Comparison of ENCODE assay signal across 8 cellular contexts in genomic region chr22:19431641-19432091, GRCh38. TPM values are rescaled to one million over a fixed set of nuclear protein-coding genes. Genes with fewer than 3 reads are reported as not detected.
A peak's percentile ranks its signal among the peaks of the same experiment; 100 is the strongest.
DNase-seq lines count a peak whose midpoint lies in the region; ATAC-seq, FAIRE-seq and TF ChIP-seq lines count a peak whose summit lies in the region.

A gene with protein sequence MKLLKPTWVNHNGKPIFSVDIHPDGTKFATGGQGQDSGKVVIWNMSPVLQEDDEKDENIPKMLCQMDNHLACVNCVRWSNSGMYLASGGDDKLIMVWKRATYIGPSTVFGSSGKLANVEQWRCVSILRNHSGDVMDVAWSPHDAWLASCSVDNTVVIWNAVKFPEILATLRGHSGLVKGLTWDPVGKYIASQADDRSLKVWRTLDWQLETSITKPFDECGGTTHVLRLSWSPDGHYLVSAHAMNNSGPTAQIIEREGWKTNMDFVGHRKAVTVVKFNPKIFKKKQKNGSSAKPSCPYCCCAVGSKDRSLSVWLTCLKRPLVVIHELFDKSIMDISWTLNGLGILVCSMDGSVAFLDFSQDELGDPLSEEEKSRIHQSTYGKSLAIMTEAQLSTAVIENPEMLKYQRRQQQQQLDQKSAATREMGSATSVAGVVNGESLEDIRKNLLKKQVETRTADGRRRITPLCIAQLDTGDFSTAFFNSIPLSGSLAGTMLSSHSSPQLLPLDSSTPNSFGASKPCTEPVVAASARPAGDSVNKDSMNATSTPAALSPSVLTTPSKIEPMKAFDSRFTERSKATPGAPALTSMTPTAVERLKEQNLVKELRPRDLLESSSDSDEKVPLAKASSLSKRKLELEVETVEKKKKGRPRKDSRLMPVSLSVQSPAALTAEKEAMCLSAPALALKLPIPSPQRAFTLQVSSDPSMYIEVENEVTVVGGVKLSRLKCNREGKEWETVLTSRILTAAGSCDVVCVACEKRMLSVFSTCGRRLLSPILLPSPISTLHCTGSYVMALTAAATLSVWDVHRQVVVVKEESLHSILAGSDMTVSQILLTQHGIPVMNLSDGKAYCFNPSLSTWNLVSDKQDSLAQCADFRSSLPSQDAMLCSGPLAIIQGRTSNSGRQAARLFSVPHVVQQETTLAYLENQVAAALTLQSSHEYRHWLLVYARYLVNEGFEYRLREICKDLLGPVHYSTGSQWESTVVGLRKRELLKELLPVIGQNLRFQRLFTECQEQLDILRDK (minus strand): TSS chr22:19431733. CDS start chr22:19431476, 257 bp downstream.

- intact Hi-C loops in cardiac septum (cut with DNase I), result loop anchor here (2.0 to 10.0 kb wide), 4 partner anchors 15 to 307 kb away; partner anchors contain the start of genes C22orf39, CDC45, CLTCL1 and DGCR2
- intact Hi-C loops in posterior cingulate gyrus (cut with DNase I), result loop anchor here (1.0 to 5.0 kb wide), 4 partner anchors 16 to 252 kb away; partner anchors contain the start of genes C22orf39, CDC45, CLTCL1 and UFD1

- peaks cover 13% of the 10 kb centered on the region for H3K36me3 Mint-ChIP-seq in activated naive CD8-positive, alpha-beta T cell treated with anti-CD3 and anti-CD28 coated beads, Interleukin-2, amount 10 ng/mL, durations not matched to agents 7 days and 5 days

- H3K9me2 ChIP-seq in Loucy (replicated peaks; ENCODE audit: low read depth, low read length), result no peaks in the 10 kb centered on the region

- H3K4me1 Mint-ChIP-seq in activated naive CD8-positive, alpha-beta T cell treated with anti-CD3 and anti-CD28 coated beads, Interleukin-2, amount 10 ng/mL, durations not matched to agents 7 days and 5 days, result peaks cover 28% of the 10 kb centered on the region

- FAIRE-seq in H54 (lab: Jason Lieb, UNC), result no peak

- no peak for TF ChIP-seq EP300 in upper lobe of left lung (IDR thresholded peaks at IDR 0.05)

- H3K36me3 ChIP-seq in GM06990 (ENCODE audit: control insufficient read depth, insufficient read depth, low read length), result peaks cover 2% of the 10 kb centered on the region
- peaks cover 12% of the 10 kb centered on the region; the same call in 1 of the 2 replicates for H3K36me3 ChIP-seq in Loucy (ENCODE audit: insufficient read depth, low read length)
- peaks cover 4 to 23% (median 12%) of the 10 kb centered on the region in 4 donors for H3K36me3 ChIP-seq in upper lobe of left lung

- no peak for TF ChIP-seq CTCF in GM06990 (IDR thresholded peaks at IDR 0.05; ENCODE audit: insufficient read depth, low read length, poor library complexity, severe bottlenecking)
- no peak for TF ChIP-seq CTCF in Loucy (conservative IDR thresholded peaks at IDR 0.05; ENCODE audit: low read length)
- TF ChIP-seq CTCF in upper lobe of left lung (IDR thresholded peaks at IDR 0.05), result no peak

- H3K27me3 ChIP-seq in GM06990 (replicated peaks; ENCODE audit: control insufficient read depth, insufficient read depth, low read length), result no peaks in the 10 kb centered on the region
- no peaks in the 10 kb centered on the region for H3K27me3 ChIP-seq in Loucy (ENCODE audit: insufficient read depth, low read length, poor library complexity, severe bottlenecking)
- H3K27me3 ChIP-seq in upper lobe of left lung, result no peaks in the 10 kb centered on the region

- POLR2A ChIA-PET in activated naive CD8-positive, alpha-beta T cell treated with anti-CD3 and anti-CD28 coated beads, Interleukin-2, amount 10 ng/mL, durations not matched to agents 7 days and 5 days (lab: Charles Lee), result interaction anchor here (0.6 to 6.9 kb wide), 8 partner anchors 10 to 317 kb away, joined by 3 to 70 read pairs (median 4); partner anchors contain the start of genes C22orf39, CDC45, CLTCL1 and UFD1

- H3K9me3 ChIP-seq in Loucy (ENCODE audit: insufficient read depth, low read depth, low read length) (no peaks in the 10 kb centered on the region), upper lobe of left lung (no peaks in the 10 kb centered on the region)

- H3K9ac ChIP-seq in Loucy (ENCODE audit: low read depth, low read length, poor library complexity, severe bottlenecking), result peak within 1 kb of the TSS; percentile 96

- H4K20me1 ChIP-seq in Loucy (ENCODE audit: insufficient read depth, low read length, poor library complexity, severe bottlenecking), result peaks cover 35% of the 10 kb centered on the region

- peak within 1 kb of the TSS; percentile 99 for H3K4me3 ChIP-seq in GM06990 (replicated peaks; ENCODE audit: low read depth, low read length)
- H3K4me3 ChIP-seq in Loucy (ENCODE audit: low read length, poor library complexity, severe bottlenecking), result peak within 1 kb of the TSS; percentile 93
- peak within 1 kb of the TSS; percentile 83 to 95 (median 92) for H3K4me3 ChIP-seq in upper lobe of left lung

- TF ChIP-seq POLR2A in H54 (IDR thresholded peaks at IDR 0.05; ENCODE audit: low read depth, low read length) (peak; percentile 51), upper lobe of left lung (IDR thresholded peaks at IDR 0.05) (no peak)

- H3F3A ChIP-seq in Loucy (ENCODE audit: low read depth), result no peaks in the 10 kb centered on the region

- H3K4me1 ChIP-seq in Loucy (ENCODE audit: insufficient read depth, low read length, poor library complexity, severe bottlenecking), result peaks cover 32% of the 10 kb centered on the region
- H3K4me1 ChIP-seq in upper lobe of left lung, result peaks cover 28 to 32% (median 29%) of the 10 kb centered on the region in 4 donors

- H3K9me3 Mint-ChIP-seq in activated naive CD8-positive, alpha-beta T cell treated with anti-CD3 and anti-CD28 coated beads, Interleukin-2, amount 10 ng/mL, durations not matched to agents 7 days and 5 days, result no peaks in the 10 kb centered on the region

- DNase-seq in GM06990 (ENCODE audit: extremely low read depth, insufficient read length) (peak; percentile 91), H54 (ENCODE audit: insufficient read length, low spot score) (peak; percentile 47), SW 1271 (lab: John Stamatoyannopoulos, UW) (peak; percentile 8 to 45), cardiac septum (ENCODE audit: low spot score) (peak; percentile 90), posterior cingulate gyrus (peak; percentile 69 to 97 (median 85)), upper lobe of left lung (peak; percentile 74 to 98)
- DNase-seq in activated naive CD8-positive, alpha-beta T cell treated with anti-CD3 and anti-CD28 coated beads, Interleukin-2, amount 10 ng/mL, durations not matched to agents 7 days and 5 days, result peak; percentile 95

- peaks cover 59% of the 10 kb centered on the region for H3K79me2 ChIP-seq in Loucy (ENCODE audit: insufficient read depth, low read length)

- H2AFZ ChIP-seq in Loucy (ENCODE audit: low read length), result peak within 1 kb of the TSS; percentile 89

- no peaks in the 10 kb centered on the region for H3K27me3 Mint-ChIP-seq in activated naive CD8-positive, alpha-beta T cell treated with anti-CD3 and anti-CD28 coated beads, Interleukin-2, amount 10 ng/mL, durations not matched to agents 7 days and 5 days

- H3K27ac Mint-ChIP-seq in activated naive CD8-positive, alpha-beta T cell treated with anti-CD3 and anti-CD28 coated beads, Interleukin-2, amount 10 ng/mL, durations not matched to agents 7 days and 5 days, result peak within 1 kb of the TSS; percentile 95

- peak within 1 kb of the TSS; percentile 85 for H3K4me2 ChIP-seq in Loucy (ENCODE audit: low read depth, low read length, poor library complexity, severe bottlenecking)

- H3K4me3 Mint-ChIP-seq in activated naive CD8-positive, alpha-beta T cell treated with anti-CD3 and anti-CD28 coated beads, Interleukin-2, amount 10 ng/mL, durations not matched to agents 7 days and 5 days, result peak within 1 kb of the TSS; percentile 93

- H3K27ac ChIP-seq in upper lobe of left lung, result peak within 1 kb of the TSS; percentile 94 to 96 (median 96)

- ATAC-seq in activated naive CD8-positive, alpha-beta T cell treated with anti-CD3 and anti-CD28 coated beads, Interleukin-2, amount 10 ng/mL, durations not matched to agents 7 days and 5 days (ENCODE audit: low read depth), result peak; percentile 47
- ATAC-seq in upper lobe of left lung (ENCODE audit: low FRiP score in 2 of 2), result peak; percentile 85 to 92

- 0% methylated on average over 2 to 12 of the region's 64 CpGs for WGBS in upper lobe of left lung, 2 donors

RNA-seq across cellular contexts. Expression of the gene that starts here (rescaled TPM):
- total RNA-seq in activated naive CD8-positive, alpha-beta T cell treated with anti-CD3 and anti-CD28 coated beads, Interleukin-2, amount 10 ng/mL, durations not matched to agents 7 days and 5 days, result 10 to 100 TPM; 37.8 to 42.7 TPM
- total RNA-seq in cardiac septum, result 15.0 TPM
- total RNA-seq in upper lobe of left lung, result 10 to 100 TPM in 5 of 6 donors, 1 to 10 TPM in 1; 9.9 to 27.5 (median 22.1) TPM

Comparison
In these comparisons a context has a peak if more than half of its experiments do, and no peak if none do; other contexts are left out.
1. Peak in every context shown above with its lines: DNase-seq, ATAC-seq, H3K4me3 ChIP-seq and H3K27ac ChIP-seq.
2. DNase-seq: peak in every context shown above with its lines; median percentile 95 in activated naive CD8-positive, alpha-beta T cell treated with anti-CD3 and anti-CD28 coated beads, Interleukin-2, amount 10 ng/mL, durations not matched to agents 7 days and 5 days; 91 in GM06990; 90 in cardiac septum; 86 in upper lobe of left lung; 85 in posterior cingulate gyrus; 47 in H54; 26 in SW 1271.